1 cellular context compared by ENCODE assay signal in the genomic region with DNA sequence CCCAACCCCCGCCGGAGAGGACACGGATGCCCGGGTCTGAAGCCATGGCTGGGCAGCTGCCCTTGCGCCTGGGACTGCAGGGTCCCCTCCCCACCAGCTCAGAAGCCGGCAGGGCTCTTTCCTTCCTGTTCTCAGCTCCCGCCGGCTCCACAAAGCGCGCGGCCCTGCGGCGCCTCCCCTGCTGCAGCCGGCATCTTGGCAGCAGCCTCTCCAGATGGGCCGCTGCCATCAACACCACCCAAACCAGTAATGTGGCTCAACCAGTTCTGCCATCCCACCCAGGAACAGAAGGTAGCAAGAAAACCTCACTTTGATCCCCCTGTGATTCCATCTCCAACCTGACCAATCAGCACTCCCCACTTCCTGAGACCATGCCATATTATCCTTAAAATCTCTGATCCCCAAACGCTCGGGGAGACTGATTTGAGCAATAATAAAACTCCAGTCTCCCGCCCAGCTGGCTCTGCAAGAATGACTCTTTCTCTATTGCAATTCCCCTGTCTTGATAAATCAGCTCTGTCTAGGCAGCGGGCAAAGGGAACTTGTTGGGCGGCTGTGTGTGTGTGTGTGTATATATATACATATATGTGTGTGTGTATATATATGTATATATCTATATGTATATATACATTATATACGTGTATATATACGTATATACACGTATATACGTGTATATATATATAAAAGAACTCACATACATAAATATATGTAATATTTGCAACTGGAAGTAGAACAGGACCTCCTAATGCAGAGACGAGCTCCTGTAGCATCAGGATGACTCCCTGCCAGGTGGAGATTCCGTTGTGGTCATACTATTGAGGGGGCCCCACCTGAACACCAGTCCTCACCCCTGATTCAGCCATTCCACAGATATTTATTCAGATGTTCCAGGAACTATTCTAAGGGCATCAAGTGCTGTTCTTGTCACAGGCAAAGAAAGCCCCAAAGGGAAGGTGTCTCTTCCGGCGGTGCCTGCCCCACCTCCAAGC.
TF ChIP-seq lines count a peak whose summit lies in the region.

No MANE protein-coding gene starts in this region.

TF ChIP-seq in H1, 55 proteins besides CTCF, POLR2A, EP300 and RAD21 (continued from another document):
- peak in 1 of 2 experiments; percentile 82; a peak in 2 of 4 replicates for TF ChIP-seq SIN3A (conservative IDR thresholded peaks at IDR 0.05 in 1 of 2, IDR thresholded peaks at IDR 0.05 in 1 of 2; ENCODE audit: low read depth in 1 of 2, low read length in 2 of 2)
- peak; percentile 90 for TF ChIP-seq CTBP2 (IDR thresholded peaks at IDR 0.05; ENCODE audit: borderline replicate concordance, insufficient read depth, insufficient read length, low read length)
